Comparison of ENCODE assay signal across 14 cellular contexts in genomic region chr2:45554073-45554742, GRCh38. TPM values are rescaled to one million over a fixed set of nuclear protein-coding genes. Genes with fewer than 3 reads are reported as not detected.
DNase-seq lines count a peak whose midpoint lies in the region; ATAC-seq, FAIRE-seq and TF ChIP-seq lines count a peak whose summit lies in the region.
"Had no signal": no experiment of that assay in that cellular context is flagged by ENCODE, and none has a peak within 500 bp of the region (broad histone marks: within the 10 kb centered on the region; RNA-seq: fewer than 3 reads in every experiment).

No MANE protein-coding gene starts in this region.

- H3K4me3 ChIP-seq in MM.1S (ENCODE audit: low read length) (no peak overlapping the region), choroid plexus epithelial cell (ENCODE audit: low read depth, low read length) (no peak overlapping the region)
- H3K4me3 ChIP-seq: pancreas, tibial artery had no signal

- H3K4me1 Mint-ChIP-seq in natural killer cell treated with Interleukin-12 subunit alpha and Interleukin-12 subunit beta and Interleukin-15 and Interleukin-18, amount 100 ng/mL, for 72 hours (ENCODE audit: low read depth in 2 of 2), result peaks cover 10 to 22% of the 10 kb centered on the region in 2 donors

- no peaks in the 10 kb centered on the region for H3K9me3 Mint-ChIP-seq in natural killer cell treated with Interleukin-12 subunit alpha and Interleukin-12 subunit beta and Interleukin-15 and Interleukin-18, amount 100 ng/mL, for 72 hours

- no peak for ATAC-seq in natural killer cell treated with Interleukin-12 subunit alpha and Interleukin-12 subunit beta and Interleukin-15 and Interleukin-18, amount 100 ng/mL, for 72 hours
- ATAC-seq in GM21423 (IDR thresholded peaks at IDR 0.05; ENCODE audit: unreplicated experiment) (no peak), GM19023 (IDR thresholded peaks at IDR 0.05; ENCODE audit: unreplicated experiment) (no peak)
- ATAC-seq: pancreas had no signal

- no peaks in the 10 kb centered on the region; the same call in 1 of the 2 replicates for H3K36me3 ChIP-seq in MM.1S (replicated peaks; ENCODE audit: insufficient read depth, low read length)

- 0 out of 2 replicates have a peak, but pooled peaks cover 2% of the 10 kb centered on the region for H3F3A ChIP-seq in MM.1S (ENCODE audit: insufficient read depth, low read length)

- FAIRE-seq in GM19239 (lab: Jason Lieb, UNC), result peak; percentile 37
- FAIRE-seq: pancreas had no signal

- DNase-seq in GM19239 (ENCODE audit: insufficient read length, low spot score) (no peak), MM.1S (no peak), choroid plexus epithelial cell (ENCODE audit: low read depth) (peak; percentile 53), DMS114 treated with DMSO at 0.1 percent for 48 hours (lab: John Stamatoyannopoulos, UW; ENCODE audit: unreplicated experiment) (no peak)
- no peak for DNase-seq in natural killer cell treated with Interleukin-12 subunit alpha and Interleukin-12 subunit beta and Interleukin-15 and Interleukin-18, amount 100 ng/mL, for 72 hours (ENCODE audit: low spot score)
- DNase-seq: activated CD8-positive, alpha-beta memory T cell treated with anti-CD3 and anti-CD28 coated beads, Interleukin-2, amount 50 U/mL, for 4 hours; hypothalamus; NCI-H1436 treated with DMSO at 0.1 percent for 48 hours; NCI-H526 treated with DMSO at 0.1 percent for 48 hours; pancreas; stimulated activated CD4-positive, alpha-beta T cell treated with anti-CD3 and anti-CD28 coated beads, Interleukin-12 subunit alpha, Interleukin-12 subunit beta, amount 100 ng/mL, for 4 hours; tibial artery had no signal

- peak overlapping the region; percentile 62; the same call in 1 of the 2 replicates for H3K27ac ChIP-seq in MM.1S (ENCODE audit: low read length)
- H3K27ac ChIP-seq: pancreas, tibial artery had no signal

- no peaks in the 10 kb centered on the region for H3K27me3 ChIP-seq in MM.1S (replicated peaks; ENCODE audit: insufficient read depth, low read length)
- H3K27me3 ChIP-seq: pancreas, tibial artery had no signal

- no peak for TF ChIP-seq CTCF in MM.1S (IDR thresholded peaks at IDR 0.05; ENCODE audit: low read length)
- no peak for TF ChIP-seq CTCF in choroid plexus epithelial cell (conservative IDR thresholded peaks at IDR 0.05; ENCODE audit: low read depth, low read length)

- no peaks in the 10 kb centered on the region for H3K9me2 ChIP-seq in MM.1S (replicated peaks; ENCODE audit: insufficient read depth, low read length)

- no peaks in the 10 kb centered on the region for H3K9me3 ChIP-seq in MM.1S (replicated peaks; ENCODE audit: insufficient read depth, low read length)
- H3K9me3 ChIP-seq: pancreas, tibial artery had no signal

- H3K4me1 ChIP-seq in MM.1S (ENCODE audit: low read length), result peaks cover 14% of the 10 kb centered on the region
- H3K4me1 ChIP-seq: pancreas, tibial artery had no signal

- peak overlapping the region; percentile 38 to 65 for H3K27ac Mint-ChIP-seq in natural killer cell treated with Interleukin-12 subunit alpha and Interleukin-12 subunit beta and Interleukin-15 and Interleukin-18, amount 100 ng/mL, for 72 hours

- no peak overlapping the region for H2AFZ ChIP-seq in MM.1S (ENCODE audit: low read length)

- H3K9ac ChIP-seq in MM.1S (ENCODE audit: low read length), result no peak overlapping the region; the same call in 1 of the 2 replicates

- peaks cover 13% of the 10 kb centered on the region for H3K36me3 Mint-ChIP-seq in natural killer cell treated with Interleukin-12 subunit alpha and Interleukin-12 subunit beta and Interleukin-15 and Interleukin-18, amount 100 ng/mL, for 72 hours

- no peaks in the 10 kb centered on the region for H3K79me2 ChIP-seq in MM.1S (ENCODE audit: low read length)

- H3K27me3 Mint-ChIP-seq in natural killer cell treated with Interleukin-12 subunit alpha and Interleukin-12 subunit beta and Interleukin-15 and Interleukin-18, amount 100 ng/mL, for 72 hours, result no peaks in the 10 kb centered on the region

- peak overlapping the region; percentile 32; the same call in 1 of the 2 replicates for H3K4me2 ChIP-seq in MM.1S (ENCODE audit: low read depth, low read length)

- H4K20me1 ChIP-seq in MM.1S (ENCODE audit: insufficient read depth, low read length), result no peaks in the 10 kb centered on the region

- no peak overlapping the region for H3K4me3 Mint-ChIP-seq in natural killer cell treated with Interleukin-12 subunit alpha and Interleukin-12 subunit beta and Interleukin-15 and Interleukin-18, amount 100 ng/mL, for 72 hours

RNA-seq across cellular contexts. Expression of gene SRBD1, which starts 56.9 kb away (rescaled TPM):
- total RNA-seq in natural killer cell treated with Interleukin-12 subunit alpha and Interleukin-12 subunit beta and Interleukin-15 and Interleukin-18, amount 100 ng/mL, for 72 hours, result 10 to 100 TPM; 17.6 to 25.4 TPM
